ENCODE assay signal across 8 cellular contexts in genomic region chr6:157873735-157874344, GRCh38. TPM values are rescaled to one million over a fixed set of nuclear protein-coding genes. Genes with fewer than 3 reads are reported as not detected.
A peak's percentile ranks its signal among the peaks of the same experiment; 100 is the strongest.
DNase-seq lines count a peak whose midpoint lies in the region; ATAC-seq and TF ChIP-seq lines count a peak whose summit lies in the region.

No MANE protein-coding gene starts in this region.

- H4K20me1 ChIP-seq in SK-N-SH (ENCODE audit: insufficient read depth): 0 out of 2 replicates have a peak, but pooled peaks cover 4% of the 10 kb centered on the region

- no peaks in the 10 kb centered on the region for H3K9me2 ChIP-seq in SK-N-SH

- no peak for TF ChIP-seq EP300 in SK-N-SH (IDR thresholded peaks at IDR 0.05; ENCODE audit: borderline replicate concordance in 1 of 2, low read depth in 1 of 2, low read length in 1 of 2)

- H3K4me3 Mint-ChIP-seq in activated naive CD4-positive, alpha-beta T cell treated with anti-CD3 and anti-CD28 coated beads for 36 hours: no peak overlapping the region

- peak; percentile 54 for ATAC-seq in GM18907 (IDR thresholded peaks at IDR 0.05; ENCODE audit: unreplicated experiment)
- no peak for ATAC-seq in GM21367 (IDR thresholded peaks at IDR 0.05; ENCODE audit: unreplicated experiment)

- H3K27me3 ChIP-seq in SK-N-SH (ENCODE audit: insufficient read depth) (no peaks in the 10 kb centered on the region), cardiac muscle cell (no peaks in the 10 kb centered on the region)

- 55% methylated on average over 8 of the region's 9 CpGs for WGBS in SK-N-SH (ENCODE audit: low lambda C conversion rate)

- peaks cover 37 to 39% of the 10 kb centered on the region in 2 experiments for H3K36me3 ChIP-seq in SK-N-SH (replicated peaks in 1 of 2; ENCODE audit: control insufficient read depth in 1 of 2, insufficient read depth in 2 of 2, low read length in 1 of 2)
- peaks cover 29% of the 10 kb centered on the region for H3K36me3 ChIP-seq in cardiac muscle cell

- no peak overlapping the region; a peak in 1 of 4 replicates for H3K4me3 ChIP-seq in SK-N-SH (ENCODE audit: low read depth in 2 of 2, low read length in 1 of 2)
- H3K4me3 ChIP-seq in cardiac muscle cell: no peak overlapping the region

- H3K27ac Mint-ChIP-seq in activated naive CD4-positive, alpha-beta T cell treated with anti-CD3 and anti-CD28 coated beads for 36 hours: peak overlapping the region; percentile 67

- no peaks in the 10 kb centered on the region for H3K27me3 Mint-ChIP-seq in activated naive CD4-positive, alpha-beta T cell treated with anti-CD3 and anti-CD28 coated beads for 36 hours (ENCODE audit: low read depth)

- DNase-seq in AG20443 (ENCODE audit: low spot score) (peak; percentile 84), HuH-7 (ENCODE audit: low spot score) (peak; percentile 84), SK-N-SH (peak; percentile 71), cardiac muscle cell (ENCODE audit: low read depth in 1 of 2, low spot score in 1 of 2) (peak; percentile 64 to 81), renal cortical epithelial cell (ENCODE audit: low read depth) (peak; percentile 54)
- peak; percentile 96 for DNase-seq in activated naive CD4-positive, alpha-beta T cell treated with anti-CD3 and anti-CD28 coated beads for 36 hours

- peaks cover 46% of the 10 kb centered on the region for H3K4me1 Mint-ChIP-seq in activated naive CD4-positive, alpha-beta T cell treated with anti-CD3 and anti-CD28 coated beads for 36 hours (ENCODE audit: low read depth)

- H3K27ac ChIP-seq in SK-N-SH (ENCODE audit: low read depth in 2 of 2, low read length in 1 of 2) (no peak overlapping the region), cardiac muscle cell (no peak overlapping the region)

- intact Hi-C loops in activated naive CD4-positive, alpha-beta T cell treated with anti-CD3 and anti-CD28 coated beads for 36 hours (cut with micrococcal nuclease): loop anchor here (1.0 kb wide), 4 partner anchors 50 to 206 kb away; no protein-coding TSS in a partner anchor

- H3K79me2 ChIP-seq in SK-N-SH (ENCODE audit: insufficient read depth): peaks cover 4% of the 10 kb centered on the region; the same call in 1 of the 2 replicates

- H3K9ac ChIP-seq in SK-N-SH: no peak overlapping the region

- H3K4me2 ChIP-seq in SK-N-SH: no peak overlapping the region

- peaks cover 39% of the 10 kb centered on the region for H3K36me3 Mint-ChIP-seq in activated naive CD4-positive, alpha-beta T cell treated with anti-CD3 and anti-CD28 coated beads for 36 hours (ENCODE audit: low read depth)

- H3K9me3 Mint-ChIP-seq in activated naive CD4-positive, alpha-beta T cell treated with anti-CD3 and anti-CD28 coated beads for 36 hours: no peaks in the 10 kb centered on the region

- peak; percentile 75 for TF ChIP-seq RAD21 in SK-N-SH (IDR thresholded peaks at IDR 0.05; ENCODE audit: low read length)

- peaks cover 12% of the 10 kb centered on the region for H3F3A ChIP-seq in SK-N-SH (replicated peaks; ENCODE audit: insufficient read depth)

- TF ChIP-seq CTCF in SK-N-SH (IDR thresholded peaks at IDR 0.05) (peak; percentile 87), cardiac muscle cell (IDR thresholded peaks at IDR 0.05; ENCODE audit: low read depth, low read length) (peak; percentile 86)

- H3K4me1 ChIP-seq in SK-N-SH (ENCODE audit: control insufficient read depth in 1 of 2, insufficient read depth in 2 of 2, low read depth in 1 of 2, low read length in 1 of 2) (peaks cover 0 to 2% of the 10 kb centered on the region in 2 experiments; a peak in 1 of 4 replicates), cardiac muscle cell (ENCODE audit: low read depth) (no peaks in the 10 kb centered on the region)

- no peaks in the 10 kb centered on the region for H3K9me3 ChIP-seq in SK-N-SH
- H3K9me3 ChIP-seq in cardiac muscle cell (ENCODE audit: low read depth): no peaks in the 10 kb centered on the region

- POLR2A ChIA-PET in SK-N-SH (lab: Yijun Ruan, JAX): no interaction called here

- no peak overlapping the region for H2AFZ ChIP-seq in SK-N-SH (ENCODE audit: low read depth)

- CTCF ChIA-PET in SK-N-SH (lab: Yijun Ruan, JAX): interaction anchor here (0.6 to 2.3 kb wide), 23 partner anchors 8 to 551 kb away, joined by 3 to 19 read pairs (median 5); partner anchors contain the start of gene TMEM242
- CTCF ChIA-PET in activated naive CD4-positive, alpha-beta T cell treated with anti-CD3 and anti-CD28 coated beads for 36 hours (lab: Charles Lee): interaction anchor here (0.6 to 10.1 kb wide), 38 partner anchors 9 to 590 kb away, joined by 3 to 142 read pairs (median 5); no protein-coding TSS in a partner anchor

TF ChIP-seq in SK-N-SH, 30 proteins besides CTCF, POLR2A, EP300 and RAD21:
- no peak for TF ChIP-seq GABPA (IDR thresholded peaks at IDR 0.05; ENCODE audit: low read depth)
- peak; percentile 73 for TF ChIP-seq SMC3 (IDR thresholded peaks at IDR 0.05; ENCODE audit: low read depth, low read length)

RNA-seq across cellular contexts. Expression of gene SNX9, which starts 50.8 kb away (rescaled TPM):
- polyA plus RNA-seq in SK-N-SH (2012; rRNA removed): 31.6 and 31.8 TPM in 2 replicates
- polyA plus RNA-seq in SK-N-SH (2012; cell fraction: cytosol; rRNA removed): 29.1 and 31.1 TPM in 2 replicates
- 27.0 and 35.2 TPM in 2 replicates for polyA plus RNA-seq in SK-N-SH (2012; cell fraction: nucleus; rRNA removed)
- total RNA-seq in activated naive CD4-positive, alpha-beta T cell treated with anti-CD3 and anti-CD28 coated beads for 36 hours: 10 to 100 TPM; 34.3 to 34.6 TPM
- total RNA-seq in cardiac muscle cell: 23.3 and 27.0 TPM in 2 replicates
- polyA plus RNA-seq in cardiac muscle cell: 23.9 and 26.5 TPM in 2 replicates
- 45.7 and 56.8 TPM in 2 replicates for total RNA-seq in renal cortical epithelial cell
